Comparison of ENCODE assay signal across 8 cellular contexts in the genomic region with DNA sequence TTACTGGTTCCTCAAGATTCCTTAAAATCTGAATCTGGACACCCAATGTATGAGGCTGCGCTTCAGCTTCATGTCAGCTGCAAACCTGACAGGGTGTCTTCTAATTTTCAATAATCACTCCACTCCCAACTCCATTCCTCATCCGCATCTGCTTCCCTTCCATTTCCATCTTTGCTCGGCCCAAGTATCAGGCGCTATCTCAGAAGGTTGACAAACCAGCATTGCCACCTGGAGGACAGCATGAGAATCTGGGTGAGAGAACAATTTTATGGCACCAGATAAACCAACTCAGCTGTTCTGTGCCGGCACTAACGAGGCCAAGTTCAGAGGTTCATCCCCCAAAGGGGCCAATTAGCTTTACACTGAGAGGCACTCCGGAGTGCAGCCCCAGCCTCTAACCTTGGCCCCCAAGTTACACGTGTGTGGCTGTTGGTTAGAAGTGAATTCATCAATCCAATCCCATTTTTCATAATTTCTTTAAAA.
DNase-seq lines count a peak whose midpoint lies in the region; ATAC-seq and TF ChIP-seq lines count a peak whose summit lies in the region.

No MANE protein-coding gene starts in this region.

- peak; percentile 57 for ATAC-seq in GM18870 (IDR thresholded peaks at IDR 0.05; ENCODE audit: unreplicated experiment)
- ATAC-seq in SK-N-SH treated with all-trans-retinoic acid at 6 μM for 48 hours = peak; percentile 90
- no peak for ATAC-seq in HG03571 (IDR thresholded peaks at IDR 0.05; ENCODE audit: unreplicated experiment)
- no peak for ATAC-seq in HG03175 (IDR thresholded peaks at IDR 0.05; ENCODE audit: unreplicated experiment)

- intact Hi-C loops in CD14-positive monocyte (cut with micrococcal nuclease) = loop anchor here (2.0 kb wide), 1 partner anchor 112 kb away; no protein-coding TSS in a partner anchor

- H3K36me3 Mint-ChIP-seq in CD14-positive monocyte = no peaks in the 10 kb centered on the region
- H3K36me3 Mint-ChIP-seq in nephron progenitor cell (ENCODE audit: low read depth) = no peaks in the 10 kb centered on the region

- H3K27ac Mint-ChIP-seq in CD14-positive monocyte = peak overlapping the region in 2 of 7 donors; percentile 13 to 47
- H3K27ac Mint-ChIP-seq in nephron progenitor cell = no peak overlapping the region

- H3K4me1 Mint-ChIP-seq in CD14-positive monocyte = peaks cover 21% of the 10 kb centered on the region
- H3K4me1 Mint-ChIP-seq in nephron progenitor cell = peaks cover 6% of the 10 kb centered on the region

- peak; percentile 72 for TF ChIP-seq CTCF in CD14-positive monocyte (IDR thresholded peaks at IDR 0.05)
- peak; percentile 43 for TF ChIP-seq CTCF in nephron progenitor cell (IDR thresholded peaks at IDR 0.05)

- DNase-seq in CD14-positive monocyte (ENCODE audit: low spot score) = peak; percentile 68
- peak; percentile 66 for DNase-seq in NAMALWA (ENCODE audit: low spot score)
- peak; percentile 69 for DNase-seq in fibroblast of peridontal ligament (ENCODE audit: extremely low read depth)
- peak; percentile 29 for DNase-seq in nephron progenitor cell

- H3K9me3 Mint-ChIP-seq in CD14-positive monocyte (peaks cover 0 to 3% (median 0%) of the 10 kb centered on the region in 7 donors), nephron progenitor cell (no peaks in the 10 kb centered on the region)

- H3K4me3 Mint-ChIP-seq in CD14-positive monocyte (peak overlapping the region in 1 of 2 donors; percentile 1), nephron progenitor cell (no peak overlapping the region)

- H3K27me3 Mint-ChIP-seq in CD14-positive monocyte (ENCODE audit: low read depth in 3 of 3) (peaks cover 0 to 8% (median 0%) of the 10 kb centered on the region in 3 donors), nephron progenitor cell (ENCODE audit: low read depth, poor library complexity) (peaks cover 8% of the 10 kb centered on the region)

TF ChIP-seq in SK-N-SH treated with all-trans-retinoic acid at 6 μM for 48 hours, 23 proteins besides CTCF, POLR2A, EP300 and RAD21:
- no peak for TF ChIP-seq OSR1 (CRISPR knock-in tag; IDR thresholded peaks at IDR 0.05)
- no peak for TF ChIP-seq RARB (CRISPR knock-in tag; IDR thresholded peaks at IDR 0.05)
- no peak for TF ChIP-seq ZFP3 (CRISPR knock-in tag; IDR thresholded peaks at IDR 0.05)
- TF ChIP-seq CREB5 (CRISPR knock-in tag; IDR thresholded peaks at IDR 0.05; ENCODE audit: low read depth) = no peak
- no peak for TF ChIP-seq CSDC2 (CRISPR knock-in tag; IDR thresholded peaks at IDR 0.05)
- TF ChIP-seq TOX (CRISPR knock-in tag; IDR thresholded peaks at IDR 0.05; ENCODE audit: borderline replicate concordance) = no peak
- TF ChIP-seq ZNF70 (CRISPR knock-in tag; IDR thresholded peaks at IDR 0.05) = no peak
- TF ChIP-seq ZC3H10 (CRISPR knock-in tag; IDR thresholded peaks at IDR 0.05) = no peak
- TF ChIP-seq ESRRG (CRISPR knock-in tag; IDR thresholded peaks at IDR 0.05) = no peak

Comparison
In these comparisons a context has a peak if more than half of its experiments do, and no peak if none do; other contexts are left out.
1. ATAC-seq: peak in GM18870 (single experiment) and SK-N-SH treated with all-trans-retinoic acid at 6 μM for 48 hours (single experiment); none in HG03571 (single experiment) and HG03175 (single experiment).
2. Peak in every context shown above with its lines, with median percentiles within 50 percentile points of each other: DNase-seq.